In genomic region chr9:6605202-6605601, GRCh38 we compare ENCODE assay signal across 13 cellular contexts. TPM values are rescaled to one million over a fixed set of nuclear protein-coding genes. Genes with fewer than 3 reads are reported as not detected.
DNase-seq lines count a peak whose midpoint lies in the region; ATAC-seq and TF ChIP-seq lines count a peak whose summit lies in the region.
"Had no signal": no experiment of that assay in that cellular context is flagged by ENCODE, and none has a peak within 500 bp of the region (broad histone marks: within the 10 kb centered on the region; RNA-seq: fewer than 3 reads in every experiment).

No MANE protein-coding gene starts in this region.

- no peak for TF ChIP-seq CTCF in GM06990 (IDR thresholded peaks at IDR 0.05; ENCODE audit: insufficient read depth, low read length, poor library complexity, severe bottlenecking)

- ATAC-seq in GM19025 (IDR thresholded peaks at IDR 0.05; ENCODE audit: low read depth, unreplicated experiment): peak; percentile 89
- peak; percentile 86 for ATAC-seq in HG02759 (IDR thresholded peaks at IDR 0.05; ENCODE audit: unreplicated experiment)
- ATAC-seq in sciatic nerve: no peak
- ATAC-seq in right cardiac atrium: no peak
- ATAC-seq: Panc1 had no signal

- H3K4me3 ChIP-seq in GM06990 (replicated peaks; ENCODE audit: low read depth, low read length) (peak overlapping the region; percentile 21; the same call in 1 of the 2 replicates), right cardiac atrium (ENCODE audit: low read length) (no peak overlapping the region)
- H3K4me3 ChIP-seq: esophagus muscularis mucosa had no signal

- H3K9me3 ChIP-seq in KOPT-K1 (ENCODE audit: insufficient read depth, low read length, poor library complexity, severe bottlenecking) (no peaks in the 10 kb centered on the region), right cardiac atrium (ENCODE audit: control insufficient read depth, low read length) (no peaks in the 10 kb centered on the region)
- H3K9me3 ChIP-seq: esophagus muscularis mucosa had no signal

- H3K27ac ChIP-seq in KOPT-K1 (ENCODE audit: low read depth, low read length, poor library complexity, severe bottlenecking) (peak overlapping the region; percentile 51), right cardiac atrium (ENCODE audit: low read length) (no peak overlapping the region)
- H3K27ac ChIP-seq: esophagus muscularis mucosa had no signal

- no peaks in the 10 kb centered on the region for H3K4me1 ChIP-seq in right cardiac atrium (ENCODE audit: control insufficient read depth, insufficient read depth, low read length)
- H3K4me1 ChIP-seq: esophagus muscularis mucosa had no signal

- intact Hi-C loops in sciatic nerve (cut with DNase I) (no loop called here), right cardiac atrium (cut with DNase I) (no loop called here)

- H3K36me3 ChIP-seq in GM06990 (ENCODE audit: control insufficient read depth, insufficient read depth, low read length): peaks cover 3% of the 10 kb centered on the region
- H3K36me3 ChIP-seq in KOPT-K1 (ENCODE audit: insufficient read depth, low read length): no peaks in the 10 kb centered on the region
- H3K36me3 ChIP-seq: esophagus muscularis mucosa had no signal

- H3K27me3 ChIP-seq in GM06990 (replicated peaks; ENCODE audit: control insufficient read depth, insufficient read depth, low read length) (no peaks in the 10 kb centered on the region), right cardiac atrium (ENCODE audit: control insufficient read depth, insufficient read depth) (no peaks in the 10 kb centered on the region)
- H3K27me3 ChIP-seq: esophagus muscularis mucosa had no signal

- WGBS in right cardiac atrium: 75% methylated on average over 5 of the region's 5 CpGs

- peak; percentile 56 for DNase-seq in GM06990 (ENCODE audit: extremely low read depth, insufficient read length)
- DNase-seq in epidermal melanocyte (ENCODE audit: insufficient read length, low spot score): no peak
- no peak for DNase-seq in sciatic nerve (ENCODE audit: low spot score)
- DNase-seq in right cardiac atrium: no peak
- no peak for DNase-seq in NCI-H524 treated with DMSO at 0.1 percent for 48 hours (lab: John Stamatoyannopoulos, UW)
- DNase-seq: activated CD4-positive, alpha-beta T cell treated with anti-CD3 and anti-CD28 coated beads, Interleukin-2, amount 10 ng/mL, durations not matched to agents 24 days and 14 days; NCI-H1092 treated with DMSO at 0.1 percent for 48 hours; retina had no signal

RNA-seq across cellular contexts. Expression of gene GLDC, which starts 40.3 kb away (rescaled TPM):
- total RNA-seq in sciatic nerve (35.6 TPM), right cardiac atrium (under 1 TPM; 0.26 to 0.65 (median 0.63) TPM)
- polyA plus RNA-seq in right cardiac atrium: 0.29 TPM

Comparison
In these comparisons a context has a peak if more than half of its experiments do, and no peak if none do; other contexts are left out.
1. ATAC-seq: peak in GM19025 (single experiment) and HG02759 (single experiment); none in sciatic nerve (single experiment) and right cardiac atrium (0 of 2).
2. RNA of gene GLDC, which starts 40.3 kb away (total RNA-seq): 35.6 TPM in sciatic nerve (single experiment); 0.26 to 0.65 TPM in right cardiac atrium; every median in the first group is over 10 times any median in the second.